In genomic region chr19:7516281-7516862, GRCh38 we compare ENCODE assay signal across 8 cellular contexts. TPM values are rescaled to one million over a fixed set of nuclear protein-coding genes. Genes with fewer than 3 reads are reported as not detected.
DNase-seq lines count a peak whose midpoint lies in the region; ATAC-seq and TF ChIP-seq lines count a peak whose summit lies in the region.

No MANE protein-coding gene starts in this region.

- H3K9ac ChIP-seq in colonic mucosa (ENCODE audit: low read depth in 2 of 2, low read length in 2 of 2), result peak overlapping the region; percentile 70 to 87

- H3K4me3 Mint-ChIP-seq in naive thymus-derived CD4-positive, alpha-beta T cell, result peak overlapping the region; percentile 60 to 85 (median 77)

- H3K9me3 Mint-ChIP-seq in naive thymus-derived CD4-positive, alpha-beta T cell, result peaks cover 0 to 2% (median 0%) of the 10 kb centered on the region in 11 donors

- CTCF ChIA-PET in AG04450 (lab: Charles Lee), result no interaction called here
- CTCF ChIA-PET in naive thymus-derived CD4-positive, alpha-beta T cell (lab: Charles Lee), result no interaction called here

- H3K27ac ChIP-seq in AG04450 (ENCODE audit: low read depth, low read length) (no peak overlapping the region), colonic mucosa (no peak overlapping the region)
- H3K27ac ChIP-seq in naive thymus-derived CD4-positive, alpha-beta T cell (ENCODE audit: low read depth, low read length), result no peak overlapping the region

- POLR2A ChIA-PET in AG04450 (lab: Yijun Ruan, JAX), result interaction anchor here (0.5 to 2.5 kb wide), 5 partner anchors 10 to 118 kb away, joined by 3 to 6 read pairs (median 3); no protein-coding TSS in a partner anchor
- POLR2A ChIA-PET in naive thymus-derived CD4-positive, alpha-beta T cell (lab: Charles Lee), result interaction anchor here (0.8 kb wide), 1 partner anchor 27 kb away, joined by 3 read pairs; no protein-coding TSS in a partner anchor

- DNase-seq in AG04450 (ENCODE audit: low read depth, low spot score), result no peak
- peak; percentile 78 for DNase-seq in HuH-7.5 (ENCODE audit: low spot score)
- DNase-seq in colonic mucosa, result no peak
- DNase-seq in naive thymus-derived CD4-positive, alpha-beta T cell, result no peak
- no peak for DNase-seq in OCI-M2 (lab: John Stamatoyannopoulos, UW; ENCODE audit: unreplicated experiment)
- no peak for DNase-seq in medulla oblongata (ENCODE audit: extremely low spot score)

- intact Hi-C loops in colonic mucosa (cut with DNase I), result no loop called here
- intact Hi-C loops in naive thymus-derived CD4-positive, alpha-beta T cell (cut with micrococcal nuclease), result loop anchor here in 1 of 2 donors (2.0 kb wide), 1 partner anchor 18 kb away; the partner anchor contains the start of gene PNPLA6

- H3K9me3 ChIP-seq in AG04450 (ENCODE audit: control insufficient read depth, insufficient read depth, low read length) (no peaks in the 10 kb centered on the region; the same call in 1 of the 2 replicates), colonic mucosa (no peaks in the 10 kb centered on the region)
- H3K9me3 ChIP-seq in naive thymus-derived CD4-positive, alpha-beta T cell (ENCODE audit: control insufficient read depth in 2 of 3, low read length in 3 of 3), result no peaks in the 10 kb centered on the region

- H3K36me3 Mint-ChIP-seq in naive thymus-derived CD4-positive, alpha-beta T cell, result peaks cover 0 to 4% (median 0%) of the 10 kb centered on the region in 5 donors

- no peaks in the 10 kb centered on the region for H3K36me3 ChIP-seq in colonic mucosa
- no peaks in the 10 kb centered on the region for H3K36me3 ChIP-seq in naive thymus-derived CD4-positive, alpha-beta T cell (ENCODE audit: control insufficient read depth in 2 of 3, insufficient read depth in 3 of 3, low read length in 3 of 3)

- H3K27me3 ChIP-seq in AG04450 (ENCODE audit: control insufficient read depth, insufficient read depth, low read length), result no peaks in the 10 kb centered on the region
- H3K27me3 ChIP-seq in colonic mucosa, result no peaks in the 10 kb centered on the region
- no peaks in the 10 kb centered on the region for H3K27me3 ChIP-seq in naive thymus-derived CD4-positive, alpha-beta T cell (ENCODE audit: control insufficient read depth in 2 of 2, insufficient read depth in 2 of 2, low read length in 2 of 2)

- ATAC-seq in naive thymus-derived CD4-positive, alpha-beta T cell, result no peak
- ATAC-seq in GM19023 (IDR thresholded peaks at IDR 0.05; ENCODE audit: unreplicated experiment) (no peak), HG03280 (IDR thresholded peaks at IDR 0.05; ENCODE audit: unreplicated experiment) (no peak)

- H3K27ac Mint-ChIP-seq in naive thymus-derived CD4-positive, alpha-beta T cell, result peak overlapping the region in 1 of 9 donors; percentile 27

- H3K27me3 Mint-ChIP-seq in naive thymus-derived CD4-positive, alpha-beta T cell, result peaks cover 0 to 43% (median 10%) of the 10 kb centered on the region in 5 donors

- H3K4me3 ChIP-seq in AG04450 (ENCODE audit: low read depth, low read length) (peak overlapping the region; percentile 75), colonic mucosa (peak overlapping the region; percentile 67)
- no peak overlapping the region for H3K4me3 ChIP-seq in naive thymus-derived CD4-positive, alpha-beta T cell (ENCODE audit: low read length)

- H3K4me1 Mint-ChIP-seq in naive thymus-derived CD4-positive, alpha-beta T cell, result peaks cover 7 to 26% (median 17%) of the 10 kb centered on the region in 7 donors

- TF ChIP-seq CTCF in AG04450 (IDR thresholded peaks at IDR 0.05; ENCODE audit: low read depth, low read length), result no peak
- TF ChIP-seq CTCF in colonic mucosa (IDR thresholded peaks at IDR 0.05), result no peak

- no peaks in the 10 kb centered on the region for H3K4me1 ChIP-seq in colonic mucosa
- H3K4me1 ChIP-seq in naive thymus-derived CD4-positive, alpha-beta T cell (ENCODE audit: control insufficient read depth in 2 of 2, insufficient read depth in 2 of 2, low read length in 2 of 2), result peaks cover 0 to 9% of the 10 kb centered on the region in 2 donors

RNA-seq across cellular contexts. Expression of gene ZNF358, which starts 0.5 kb away (rescaled TPM):
- polyA plus RNA-seq in AG04450 (2011; rRNA removed), result 20.7 and 29.5 TPM in 2 replicates
- polyA minus RNA-seq in AG04450 (2011; rRNA and poly(A)+ RNA removed), result 22.2 and 32.3 TPM in 2 replicates
- total RNA-seq in colonic mucosa, result 10 to 100 TPM; 20.2 to 44.1 TPM
- 10 to 100 TPM in 1 of 5 experiments, 1 to 10 TPM in 4; 5.7 to 10.1 (median 7.2) TPM for total RNA-seq in naive thymus-derived CD4-positive, alpha-beta T cell
- polyA plus RNA-seq in naive thymus-derived CD4-positive, alpha-beta T cell, result 1 to 10 TPM; 1.4 to 2.6 TPM

RNA-seq across cellular contexts. Expression of gene MCOLN1, which starts 6.1 kb away (rescaled TPM):
- polyA plus RNA-seq in AG04450 (2011; rRNA removed), result 12.8 and 16.0 TPM in 2 replicates
- polyA minus RNA-seq in AG04450 (2011; rRNA and poly(A)+ RNA removed), result 10.6 and 20.0 TPM in 2 replicates
- total RNA-seq in colonic mucosa, result 10 to 100 TPM; 17.8 to 26.5 TPM
- total RNA-seq in naive thymus-derived CD4-positive, alpha-beta T cell, result 10 to 100 TPM; 13.8 to 49.2 (median 18.1) TPM
- 10 to 100 TPM in 1 of 2 donors, 1 to 10 TPM in 1; 8.8 to 11.7 TPM for polyA plus RNA-seq in naive thymus-derived CD4-positive, alpha-beta T cell

RNA-seq across cellular contexts. Expression of gene PNPLA6, which starts 19.1 kb away (rescaled TPM):
- 17.0 and 19.8 TPM in 2 replicates for polyA plus RNA-seq in AG04450 (2011; rRNA removed)
- polyA minus RNA-seq in AG04450 (2011; rRNA and poly(A)+ RNA removed), result 27.3 and 28.4 TPM in 2 replicates
- 100 to 1,000 TPM in 1 of 2 donors, 10 to 100 TPM in 1; 93.0 to 131 TPM for total RNA-seq in colonic mucosa
- total RNA-seq in naive thymus-derived CD4-positive, alpha-beta T cell, result 100 to 1,000 TPM in 4 of 5 experiments, 10 to 100 TPM in 1; 82.0 to 157 (median 133) TPM
- polyA plus RNA-seq in naive thymus-derived CD4-positive, alpha-beta T cell, result 10 to 100 TPM in 1 of 2 donors, 1 to 10 TPM in 1; 5.3 to 12.7 TPM

RNA-seq across cellular contexts. Expression of gene PEX11G, which starts 27.5 kb away (rescaled TPM):
- 0.60 and 1.2 TPM in 2 replicates for polyA plus RNA-seq in AG04450 (2011; rRNA removed)
- polyA minus RNA-seq in AG04450 (2011; rRNA and poly(A)+ RNA removed), result 0.28 and 0.43 TPM in 2 replicates
- 1 to 10 TPM; 5.7 to 6.6 TPM for total RNA-seq in colonic mucosa
- 1 to 10 TPM in 1 of 5 experiments, under 1 TPM in 4; 0.59 to 1.2 (median 0.76) TPM for total RNA-seq in naive thymus-derived CD4-positive, alpha-beta T cell
- polyA plus RNA-seq in naive thymus-derived CD4-positive, alpha-beta T cell, result 1 to 10 TPM in 1 of 2 donors, under 1 TPM in 1; 0.89 to 1.6 TPM
